Comparison of ENCODE assay signal across 12 cellular contexts in the genomic region with DNA sequence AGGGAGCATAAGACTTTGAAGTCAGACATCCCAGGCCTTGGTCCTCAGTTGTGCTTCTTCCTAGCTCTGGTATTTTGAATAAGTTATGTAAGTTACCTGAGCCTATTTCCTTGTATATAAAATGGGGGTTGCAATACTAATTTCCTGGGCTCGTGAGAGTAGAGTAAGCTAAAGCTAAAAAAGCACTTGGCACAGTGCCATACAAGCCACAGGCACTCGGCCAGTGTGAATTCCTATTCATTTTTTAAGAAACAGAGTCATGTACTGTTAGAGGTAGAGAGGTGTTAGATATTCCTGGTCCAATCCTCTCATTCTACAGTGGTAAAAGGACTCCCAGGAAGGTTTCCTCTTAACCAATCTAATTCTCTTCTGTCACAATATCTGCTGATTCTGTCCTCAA.
"Had no signal": no experiment of that assay in that cellular context is flagged by ENCODE, and none has a peak within 500 bp of the region (broad histone marks: within the 10 kb centered on the region; RNA-seq: fewer than 3 reads in every experiment).

No MANE protein-coding gene starts in this region.

- H3K9me3 ChIP-seq: esophagus muscularis mucosa, thyroid gland had no signal

- H3K4me3 ChIP-seq: esophagus muscularis mucosa, thyroid gland had no signal

- H3K36me3 ChIP-seq: esophagus muscularis mucosa, thyroid gland had no signal

- ATAC-seq: activated CD8-positive, alpha-beta T cell treated with anti-CD3 and anti-CD28 coated beads, Interleukin-2, amount 10 ng/mL, durations not matched to agents 7 days and 5 days; activated T-cell treated with anti-CD3 and anti-CD28 coated beads, Interleukin-2, amount 50 U/mL, for 4 hours; left colon had no signal

- H3K4me1 ChIP-seq: esophagus muscularis mucosa, thyroid gland had no signal

- DNase-seq: activated CD4-positive, alpha-beta T cell treated with anti-CD3 and anti-CD28 coated beads, Interleukin-2, amount 10 ng/mL, durations not matched to agents 7 days and 5 days; activated CD8-positive, alpha-beta T cell treated with anti-CD3 and anti-CD28 coated beads, Interleukin-2, amount 10 ng/mL, durations not matched to agents 7 days and 5 days; activated naive CD4-positive, alpha-beta T cell treated with anti-CD3 and anti-CD28 coated beads for 36 hours; activated T-cell treated with anti-CD3 and anti-CD28 coated beads, Interleukin-2, amount 50 U/mL, for 4 hours; effector CD8-positive, alpha-beta T cell; left colon; stimulated activated CD4-positive, alpha-beta T cell treated with anti-CD3 and anti-CD28 coated beads, Interleukin-2, amount 100 ng/mL, for 24 hours; stimulated activated naive CD4-positive, alpha-beta T cell treated with Interleukin-2 at 50 U/mL for 16 hours; T-helper 1 cell; T1000 had no signal

- H3K27ac ChIP-seq: esophagus muscularis mucosa, thyroid gland had no signal

- H3K27me3 ChIP-seq: thyroid gland had no signal
